ENCODE assay signal across 8 cellular contexts in the genomic region with DNA sequence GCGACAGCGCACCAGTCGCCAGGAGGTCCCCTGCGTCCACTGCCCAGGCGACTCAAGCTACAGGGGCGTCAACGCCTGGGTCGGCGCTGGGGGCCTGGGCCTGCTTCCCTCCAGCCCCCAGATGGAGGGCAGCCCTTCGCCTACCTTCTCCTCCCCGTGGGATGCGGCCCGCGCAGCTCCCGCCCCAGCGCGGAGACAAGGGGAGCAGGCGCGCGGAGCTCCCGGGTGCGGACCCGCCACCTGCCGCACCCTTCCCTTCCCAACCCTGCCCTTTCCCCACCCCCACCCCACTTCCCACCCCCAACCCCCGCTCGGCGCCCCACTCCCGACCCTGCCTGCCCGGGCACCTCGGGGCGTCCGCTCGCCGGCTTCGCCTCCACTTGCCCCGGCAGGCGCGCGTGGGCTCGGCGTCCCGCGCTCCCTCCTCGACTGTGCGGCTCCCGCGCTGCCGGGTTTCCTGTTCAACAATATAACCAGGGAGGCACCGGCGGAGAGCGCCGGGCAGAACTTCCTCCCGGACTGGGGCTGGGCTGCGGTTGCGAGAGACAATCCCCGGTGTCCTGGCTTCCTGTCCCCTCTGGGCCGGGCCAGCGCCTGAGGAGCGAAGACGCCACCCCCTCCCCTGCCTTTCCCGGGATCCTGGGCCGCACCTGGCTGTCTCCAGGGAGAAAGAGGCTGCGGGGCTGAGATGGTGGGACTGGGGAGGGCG. TPM values are rescaled to one million over a fixed set of nuclear protein-coding genes. Genes with fewer than 3 reads are reported as not detected.
DNase-seq lines count a peak whose midpoint lies in the region; ATAC-seq and TF ChIP-seq lines count a peak whose summit lies in the region.

A gene with protein sequence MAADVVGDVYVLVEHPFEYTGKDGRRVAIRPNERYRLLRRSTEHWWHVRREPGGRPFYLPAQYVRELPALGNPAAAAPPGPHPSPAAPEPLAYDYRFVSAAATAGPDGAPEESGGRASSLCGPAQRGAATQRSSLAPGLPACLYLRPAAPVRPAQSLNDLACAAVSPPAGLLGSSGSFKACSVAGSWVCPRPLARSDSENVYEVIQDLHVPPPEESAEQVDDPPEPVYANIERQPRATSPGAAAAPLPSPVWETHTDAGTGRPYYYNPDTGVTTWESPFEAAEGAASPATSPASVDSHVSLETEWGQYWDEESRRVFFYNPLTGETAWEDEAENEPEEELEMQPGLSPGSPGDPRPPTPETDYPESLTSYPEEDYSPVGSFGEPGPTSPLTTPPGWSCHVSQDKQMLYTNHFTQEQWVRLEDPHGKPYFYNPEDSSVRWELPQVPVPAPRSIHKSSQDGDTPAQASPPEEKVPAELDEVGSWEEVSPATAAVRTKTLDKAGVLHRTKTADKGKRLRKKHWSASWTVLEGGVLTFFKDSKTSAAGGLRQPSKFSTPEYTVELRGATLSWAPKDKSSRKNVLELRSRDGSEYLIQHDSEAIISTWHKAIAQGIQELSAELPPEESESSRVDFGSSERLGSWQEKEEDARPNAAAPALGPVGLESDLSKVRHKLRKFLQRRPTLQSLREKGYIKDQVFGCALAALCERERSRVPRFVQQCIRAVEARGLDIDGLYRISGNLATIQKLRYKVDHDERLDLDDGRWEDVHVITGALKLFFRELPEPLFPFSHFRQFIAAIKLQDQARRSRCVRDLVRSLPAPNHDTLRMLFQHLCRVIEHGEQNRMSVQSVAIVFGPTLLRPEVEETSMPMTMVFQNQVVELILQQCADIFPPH (minus strand): TSS at position 466 of the 709 bp plus-strand sequence. CDS start 2,591 bp downstream, outside the sequence.

- CTCF ChIA-PET in Panc1 (lab: Charles Lee) = no interaction called here

- in situ Hi-C loops in Panc1 (cut with HindIII; ENCODE audit: low pct_unique_long_range_greater_than_20kb, low sequenced_read_pairs) = no loop called here

- H3K27me3 ChIP-seq in Panc1 (ENCODE audit: control insufficient read depth, insufficient read depth, low read length) = no peaks in the 10 kb centered on the region
- H3K27me3 ChIP-seq in lung (ENCODE audit: control insufficient read depth, insufficient read depth) = no peaks in the 10 kb centered on the region
- peaks cover 0 to 62% of the 10 kb centered on the region in 2 donors for H3K27me3 ChIP-seq in tibial artery

- H3K9me3 ChIP-seq in Panc1 (ENCODE audit: control insufficient read depth, insufficient read depth, low read depth, low read length) = no peaks in the 10 kb centered on the region
- no peaks in the 10 kb centered on the region for H3K9me3 ChIP-seq in lung (ENCODE audit: control insufficient read depth in 2 of 2, insufficient read depth in 1 of 2, low read length in 1 of 2)
- H3K9me3 ChIP-seq in tibial artery = no peaks in the 10 kb centered on the region

- TF ChIP-seq CTCF in Panc1 (IDR thresholded peaks at IDR 0.05) = no peak
- no peak for TF ChIP-seq CTCF in lung (IDR thresholded peaks at IDR 0.05; ENCODE audit: control extremely low read depth, extremely low read depth)
- TF ChIP-seq CTCF in tibial artery (IDR thresholded peaks at IDR 0.05) = no peak

- no peaks in the 10 kb centered on the region for H3K4me1 ChIP-seq in Panc1 (ENCODE audit: control insufficient read depth, insufficient read depth, low read length)
- peaks cover 0 to 15% of the 10 kb centered on the region in 2 donors for H3K4me1 ChIP-seq in lung (ENCODE audit: control insufficient read depth in 2 of 2, insufficient read depth in 2 of 2, low read length in 2 of 2)
- H3K4me1 ChIP-seq in tibial artery = peaks cover 4 to 61% (median 45%) of the 10 kb centered on the region in 4 donors

- BruUV-seq in Panc1 (replicated peaks; lab: Mats Ljungman, UMichigan) = no TSS peak

- intact Hi-C loops in Panc1 (cut with micrococcal nuclease; ENCODE audit: unreplicated experiment) (no loop called here), tibial artery (cut with DNase I; ENCODE audit: low total_unique reads) (no loop called here)

- no peaks in the 10 kb centered on the region; the same call in 1 of the 2 replicates for H3K36me3 ChIP-seq in Panc1 (ENCODE audit: control insufficient read depth, insufficient read depth, low read length)
- H3K36me3 ChIP-seq in lung (ENCODE audit: control insufficient read depth in 2 of 2, insufficient read depth in 2 of 2, low read length in 2 of 2) = peaks cover 2 to 26% of the 10 kb centered on the region in 2 donors
- H3K36me3 ChIP-seq in tibial artery = peaks cover 18 to 35% (median 30%) of the 10 kb centered on the region in 3 donors

- peak; percentile 11; the same call in 1 of the 2 replicates for ATAC-seq in Panc1
- ATAC-seq in lung (ENCODE audit: insufficient read depth, low FRiP score) = peak; percentile 14
- no peak for ATAC-seq in GM21528 (IDR thresholded peaks at IDR 0.05; ENCODE audit: low FRiP score, unreplicated experiment)

- H3K4me3 ChIP-seq in Panc1 (ENCODE audit: low read depth in 2 of 2, low read length in 2 of 2) (peak within 1 kb of the TSS; percentile 56 to 67), lung (peak within 1 kb of the TSS; percentile 73), tibial artery (peak within 1 kb of the TSS; percentile 41 to 50)

- 1% methylated on average over 35 to 64 of the region's 64 CpGs for WGBS in lung, 2 donors

- POLR2A ChIA-PET in Panc1 (lab: Charles Lee) = no interaction called here

- DNase-seq in NCI-H1417 (lab: John Stamatoyannopoulos, UW) = peak in 2 of 3 experiments; percentile 18 to 37
- no peak for DNase-seq in NCI-H1417 treated with DMSO at 0.1 percent for 48 hours (lab: John Stamatoyannopoulos, UW)
- no peak for DNase-seq in Panc1 (ENCODE audit: low read depth, low spot score)
- peak; percentile 68 for DNase-seq in dermis blood vessel endothelial cell
- peak; percentile 69 for DNase-seq in lung (ENCODE audit: low spot score)
- DNase-seq in tibial artery = peak in 1 of 2 donors; percentile 51
- no peak for DNase-seq in NCI-H2107 (lab: John Stamatoyannopoulos, UW)

- H3K27ac ChIP-seq in Panc1 (ENCODE audit: low read length) (peak within 1 kb of the TSS; percentile 39; the same call in 1 of the 2 replicates), lung (ENCODE audit: low read depth in 1 of 2, low read length in 1 of 2) (peak within 1 kb of the TSS; percentile 81 to 92), tibial artery (peak within 1 kb of the TSS in 1 of 2 donors; percentile 8)

RNA-seq across cellular contexts. Expression of the gene that starts here (rescaled TPM):
- total RNA-seq in Panc1 (2021; ENCODE audit: unreplicated experiment) (39.2 TPM), dermis blood vessel endothelial cell (61.8 and 66.5 TPM in 2 replicates), lung (10 to 100 TPM; 42.4 to 85.8 TPM)
- polyA plus RNA-seq in Panc1 (2012; ENCODE audit: insufficient read length) = 41.1 TPM
- polyA plus RNA-seq in lung = 10 to 100 TPM; 56.1 to 67.6 TPM

Comparison
In these comparisons a context has a peak if more than half of its experiments do, and no peak if none do; other contexts are left out.
1. DNase-seq: peak in NCI-H1417 (2 of 3), dermis blood vessel endothelial cell (single experiment) and lung (single experiment); none in NCI-H1417 treated with DMSO at 0.1 percent for 48 hours (single experiment), Panc1 (single experiment) and NCI-H2107 (single experiment).
2. Peak in every context shown above with its lines, with median percentiles within 50 percentile points of each other: H3K4me3 ChIP-seq.